7 cellular contexts compared by ENCODE assay signal in the genomic region with DNA sequence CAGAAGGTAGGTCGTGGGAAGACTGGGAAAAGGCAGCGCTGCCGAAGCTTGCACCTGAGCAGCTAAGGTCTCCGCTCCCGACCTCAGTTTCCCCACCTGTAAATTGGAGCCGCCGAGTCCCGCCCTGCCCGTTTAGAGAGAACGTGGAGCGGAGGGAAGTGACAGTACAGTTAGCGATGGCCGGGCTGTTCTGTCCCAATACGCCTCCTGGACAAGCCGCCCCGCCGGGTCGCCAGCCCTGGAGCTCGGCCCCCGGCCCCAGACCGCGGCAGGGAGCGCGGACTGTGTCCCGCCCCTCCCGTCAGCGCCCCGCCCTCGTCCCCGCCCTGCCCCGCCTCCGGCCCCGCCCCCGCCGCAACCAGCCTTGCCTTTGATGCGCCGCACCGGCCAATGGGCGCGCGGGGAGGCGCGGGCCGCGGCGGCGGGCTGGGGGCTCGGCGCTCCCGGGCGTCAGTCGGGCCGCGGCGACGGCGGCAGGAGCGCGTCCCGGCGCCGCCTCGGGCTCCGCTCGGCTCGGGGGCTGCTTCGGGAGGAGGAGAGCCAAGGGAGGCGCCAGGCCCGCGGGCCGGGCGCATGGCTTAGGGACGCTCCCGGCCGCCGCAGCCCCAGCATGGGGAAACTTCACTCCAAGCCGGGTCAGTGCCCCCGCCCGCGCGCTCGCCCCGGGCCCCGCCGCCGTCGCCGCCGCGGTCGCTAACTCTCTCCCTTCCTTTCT. TPM values are rescaled to one million over a fixed set of nuclear protein-coding genes. Genes with fewer than 3 reads are reported as not detected.
DNase-seq lines count a peak whose midpoint lies in the region; ATAC-seq and TF ChIP-seq lines count a peak whose summit lies in the region.

A gene with protein sequence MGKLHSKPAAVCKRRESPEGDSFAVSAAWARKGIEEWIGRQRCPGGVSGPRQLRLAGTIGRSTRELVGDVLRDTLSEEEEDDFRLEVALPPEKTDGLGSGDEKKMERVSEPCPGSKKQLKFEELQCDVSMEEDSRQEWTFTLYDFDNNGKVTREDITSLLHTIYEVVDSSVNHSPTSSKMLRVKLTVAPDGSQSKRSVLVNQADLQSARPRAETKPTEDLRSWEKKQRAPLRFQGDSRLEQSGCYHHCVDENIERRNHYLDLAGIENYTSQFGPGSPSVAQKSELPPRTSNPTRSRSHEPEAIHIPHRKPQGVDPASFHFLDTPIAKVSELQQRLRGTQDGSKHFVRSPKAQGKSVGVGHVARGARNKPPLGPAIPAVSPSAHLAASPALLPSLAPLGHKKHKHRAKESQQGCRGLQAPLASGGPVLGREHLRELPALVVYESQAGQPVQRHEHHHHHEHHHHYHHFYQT (plus strand): TSS at position 453 of the 715 bp plus-strand sequence. CDS start 158 bp downstream, at position 611.

- intact Hi-C loops in activated CD8-positive, alpha-beta T cell treated with anti-CD3 and anti-CD28 coated beads for 36 hours (cut with micrococcal nuclease), result no loop called here

- ATAC-seq in GM18517 (IDR thresholded peaks at IDR 0.05; ENCODE audit: unreplicated experiment) (peak; percentile 72), HG02884 (IDR thresholded peaks at IDR 0.05; ENCODE audit: unreplicated experiment) (peak; percentile 67)
- ATAC-seq in activated CD8-positive, alpha-beta T cell treated with anti-CD3 and anti-CD28 coated beads for 36 hours, result peak; percentile 82

- no peaks in the 10 kb centered on the region for H3K9me3 Mint-ChIP-seq in activated CD8-positive, alpha-beta T cell treated with anti-CD3 and anti-CD28 coated beads for 36 hours

- peaks cover 18% of the 10 kb centered on the region for H3K79me2 ChIP-seq in mesendoderm (ENCODE audit: control insufficient read depth, insufficient read depth, low read length)

- peak within 1 kb of the TSS; percentile 95 for H2BK120ac ChIP-seq in mesendoderm (ENCODE audit: low read depth, low read length)

- no CpG with 5 or more reads among the region's 91 CpGs for WGBS in mesendoderm (ENCODE audit: extremely low coverage, insufficient coverage, low lambda C conversion rate)

- H3K27ac ChIP-seq in effector memory CD4-positive, alpha-beta T cell (ENCODE audit: insufficient read depth, low read length, poor library complexity, severe bottlenecking), result peak within 1 kb of the TSS; percentile 72
- H3K27ac ChIP-seq in mesendoderm (ENCODE audit: low read depth, low read length), result peak within 1 kb of the TSS; percentile 81

- H3K4me2 ChIP-seq in mesendoderm (ENCODE audit: low read length), result peak within 1 kb of the TSS; percentile 80

- peak within 1 kb of the TSS; percentile 72 for H3K4me3 Mint-ChIP-seq in activated CD8-positive, alpha-beta T cell treated with anti-CD3 and anti-CD28 coated beads for 36 hours

- H4K8ac ChIP-seq in mesendoderm (ENCODE audit: low read depth, low read length), result no peak within 1 kb of the TSS

- H3K23ac ChIP-seq in mesendoderm (ENCODE audit: low read length), result no peak within 1 kb of the TSS

- H3K27ac Mint-ChIP-seq in activated CD8-positive, alpha-beta T cell treated with anti-CD3 and anti-CD28 coated beads for 36 hours, result no peak within 1 kb of the TSS

- H2BK15ac ChIP-seq in mesendoderm (replicated peaks; ENCODE audit: low read depth), result no peak within 1 kb of the TSS

- no peak within 1 kb of the TSS for H4K5ac ChIP-seq in mesendoderm (ENCODE audit: low read length)

- no peaks in the 10 kb centered on the region for H3K27me3 ChIP-seq in effector memory CD4-positive, alpha-beta T cell (replicated peaks; ENCODE audit: control insufficient read depth, insufficient read depth, low read length, poor library complexity, severe bottlenecking)
- H3K27me3 ChIP-seq in mesendoderm (ENCODE audit: insufficient read depth, low read length, poor library complexity), result no peaks in the 10 kb centered on the region

- no peaks in the 10 kb centered on the region for H3K36me3 Mint-ChIP-seq in activated CD8-positive, alpha-beta T cell treated with anti-CD3 and anti-CD28 coated beads for 36 hours (ENCODE audit: low read depth)

- peaks cover 9% of the 10 kb centered on the region for H3K4me1 Mint-ChIP-seq in activated CD8-positive, alpha-beta T cell treated with anti-CD3 and anti-CD28 coated beads for 36 hours (ENCODE audit: low read depth)

- H3K27me3 Mint-ChIP-seq in activated CD8-positive, alpha-beta T cell treated with anti-CD3 and anti-CD28 coated beads for 36 hours, result peaks cover 3% of the 10 kb centered on the region

- CTCF ChIA-PET in activated CD8-positive, alpha-beta T cell treated with anti-CD3 and anti-CD28 coated beads for 36 hours (lab: Charles Lee), result interaction anchor here (0.7 to 1.9 kb wide), 2 partner anchors 117 to 159 kb away, joined by 3 to 7 read pairs; no protein-coding TSS in a partner anchor

- H3K18ac ChIP-seq in mesendoderm (ENCODE audit: low read length), result peak within 1 kb of the TSS; percentile 88

- H3K9me3 ChIP-seq in effector memory CD4-positive, alpha-beta T cell (ENCODE audit: control insufficient read depth, low read length), result peaks cover 3% of the 10 kb centered on the region

- no peak for TF ChIP-seq CTCF in activated CD8-positive, alpha-beta T cell treated with anti-CD3 and anti-CD28 coated beads for 36 hours (IDR thresholded peaks at IDR 0.05)

- peaks cover 3% of the 10 kb centered on the region for H3K79me1 ChIP-seq in mesendoderm (ENCODE audit: low read length)

- peaks cover 15% of the 10 kb centered on the region for H3K4me1 ChIP-seq in effector memory CD4-positive, alpha-beta T cell (ENCODE audit: control insufficient read depth, insufficient read depth, low read length, poor library complexity, severe bottlenecking)
- peaks cover 17% of the 10 kb centered on the region for H3K4me1 ChIP-seq in mesendoderm (ENCODE audit: control insufficient read depth, low read depth, low read length)

- H3K4ac ChIP-seq in mesendoderm (ENCODE audit: low read depth, low read length), result peak within 1 kb of the TSS; percentile 8

- H3K36me3 ChIP-seq in effector memory CD4-positive, alpha-beta T cell (ENCODE audit: control insufficient read depth, insufficient read depth, low read length), result no peaks in the 10 kb centered on the region
- no peaks in the 10 kb centered on the region for H3K36me3 ChIP-seq in mesendoderm (ENCODE audit: control insufficient read depth, insufficient read depth, low read length)

- peak within 1 kb of the TSS; percentile 83 for H3K9ac ChIP-seq in mesendoderm (ENCODE audit: low read length)

- no peak within 1 kb of the TSS for H2AK5ac ChIP-seq in mesendoderm (ENCODE audit: low read length)

- DNase-seq in NCI-H226, result peak; percentile 22
- peak; percentile 70 for DNase-seq in activated CD8-positive, alpha-beta T cell treated with anti-CD3 and anti-CD28 coated beads for 36 hours
- peak; percentile 59 to 68 (median 62) for DNase-seq in effector memory CD4-positive, alpha-beta T cell
- DNase-seq in mesendoderm, result peak; percentile 87
- DNase-seq in stimulated activated CD8-positive, alpha-beta memory T cell treated with anti-CD3 and anti-CD28 coated beads, Interleukin-15, amount 100 ng/mL, for 1 hour (ENCODE audit: low read depth), result peak; percentile 32

- POLR2A ChIA-PET in activated CD8-positive, alpha-beta T cell treated with anti-CD3 and anti-CD28 coated beads for 36 hours (lab: Charles Lee), result no interaction called here

- peak within 1 kb of the TSS; percentile 65 for H3K4me3 ChIP-seq in effector memory CD4-positive, alpha-beta T cell (ENCODE audit: insufficient read depth, low read depth, low read length, poor library complexity, severe bottlenecking)
- H3K4me3 ChIP-seq in mesendoderm (ENCODE audit: low read length), result peak within 1 kb of the TSS; percentile 67

- H3K56ac ChIP-seq in mesendoderm (ENCODE audit: low read length), result peak within 1 kb of the TSS; percentile 91

- no peak within 1 kb of the TSS for H2BK5ac ChIP-seq in mesendoderm (ENCODE audit: low read length)

RNA-seq across cellular contexts. Expression of the gene that starts here (rescaled TPM):
- total RNA-seq in activated CD8-positive, alpha-beta T cell treated with anti-CD3 and anti-CD28 coated beads for 36 hours, result 1 to 10 TPM; 1.9 to 3.6 TPM
- polyA plus RNA-seq in mesendoderm (2013, experiment 1 of 2), result 8.8 TPM
- 7.9 TPM for polyA plus RNA-seq in mesendoderm (2013, experiment 2 of 2)

Comparison
In these comparisons a context has a peak if more than half of its experiments do, and no peak if none do; other contexts are left out.
1. Peak in every context shown above with its lines: DNase-seq, ATAC-seq, H3K4me3 ChIP-seq and H3K27ac ChIP-seq.
2. DNase-seq: peak in every context shown above with its lines; median percentile 87 in mesendoderm; 70 in activated CD8-positive, alpha-beta T cell treated with anti-CD3 and anti-CD28 coated beads for 36 hours; 62 in effector memory CD4-positive, alpha-beta T cell; 32 in stimulated activated CD8-positive, alpha-beta memory T cell treated with anti-CD3 and anti-CD28 coated beads, Interleukin-15, amount 100 ng/mL, for 1 hour; 22 in NCI-H226.